Comparison of ENCODE assay signal across 14 cellular contexts in the genomic region with DNA sequence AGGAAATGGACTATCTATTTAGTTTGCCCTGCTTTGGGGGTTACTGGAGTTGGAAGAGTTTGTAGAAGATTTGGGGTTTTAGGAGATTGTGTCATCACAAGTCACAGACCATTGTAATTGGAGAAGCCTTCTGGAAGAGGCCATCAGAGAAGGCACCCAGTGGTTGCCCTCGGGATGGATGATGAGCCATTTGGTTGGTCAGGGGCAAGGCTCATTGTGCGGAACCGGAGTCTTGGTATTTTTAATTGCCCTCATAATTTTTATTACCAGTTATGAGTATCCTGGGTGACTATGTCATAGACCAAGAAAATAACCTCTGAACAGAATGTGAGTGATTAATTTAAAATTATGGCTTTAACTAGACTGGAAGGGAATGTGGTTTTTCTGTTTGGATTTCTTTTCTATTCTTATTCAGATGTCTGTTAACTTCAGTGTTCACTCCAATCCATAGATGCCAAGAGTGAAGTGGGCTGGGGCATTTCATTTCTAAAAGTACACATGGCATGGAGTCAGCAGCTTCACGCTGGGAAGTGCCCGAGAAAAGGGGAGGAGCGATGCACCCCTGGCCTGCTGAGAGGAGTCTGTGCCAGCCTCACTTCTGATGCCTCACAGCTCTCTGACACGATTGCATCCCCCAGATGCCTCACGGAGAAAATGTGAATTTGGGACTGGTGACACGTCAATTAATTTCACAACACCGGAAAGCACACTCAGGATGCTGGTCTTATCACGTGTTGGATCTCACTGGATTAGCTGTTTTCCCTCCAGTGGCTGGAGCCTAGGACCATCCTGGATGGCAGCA.
DNase-seq lines count a peak whose midpoint lies in the region; ATAC-seq and TF ChIP-seq lines count a peak whose summit lies in the region.
"Had no signal": no experiment of that assay in that cellular context is flagged by ENCODE, and none has a peak within 500 bp of the region (broad histone marks: within the 10 kb centered on the region; RNA-seq: fewer than 3 reads in every experiment).

No MANE protein-coding gene starts in this region.

- no peaks in the 10 kb centered on the region for H3K9me3 ChIP-seq in A673 (ENCODE audit: low read depth, low read length, poor library complexity, severe bottlenecking)

- H3K27me3 ChIP-seq in A673 (replicated peaks; ENCODE audit: insufficient read depth, low read depth, low read length, poor library complexity) = no peaks in the 10 kb centered on the region

- H3K4me3 ChIP-seq in A673 (ENCODE audit: low read depth, low read length, poor library complexity, severe bottlenecking) = no peak overlapping the region

- no peak overlapping the region for H3K27ac ChIP-seq in A673 (ENCODE audit: low read depth, low read length, poor library complexity, severe bottlenecking)

- POLR2A ChIA-PET in A673 (lab: Charles Lee; ENCODE audit: low non-redundant PET) = no interaction called here

- H3K36me3 ChIP-seq in A673 (ENCODE audit: insufficient read depth, low read length, poor library complexity, severe bottlenecking) = no peaks in the 10 kb centered on the region

- ATAC-seq in GM18861 (IDR thresholded peaks at IDR 0.05; ENCODE audit: unreplicated experiment) = no peak
- ATAC-seq: activated T-cell treated with anti-CD3 and anti-CD28 coated beads, Interleukin-2, amount 50 U/mL, for 72 hours; esophagus mucosa had no signal

- CTCF ChIA-PET in A673 (lab: Charles Lee) = no interaction called here

- BruUV-seq in A673 (replicated peaks; lab: Mats Ljungman, UMichigan) = no TSS peak

- intact Hi-C loops in A673 (cut with micrococcal nuclease; ENCODE audit: unreplicated experiment) = no loop called here

- DNase-seq in A673 (ENCODE audit: low spot score) = peak; percentile 21
- peak; percentile 98 for DNase-seq in HS-5 (ENCODE audit: low read depth)
- DNase-seq in amniotic epithelial cell (ENCODE audit: low read depth) = peak; percentile 54
- DNase-seq in kidney glomerular epithelial cell (lab: John Stamatoyannopoulos, UW) = peak; percentile 86
- no peak for DNase-seq in stimulated activated CD4-positive, alpha-beta T cell treated with anti-CD3 and anti-CD28 coated beads, Interleukin-2, amount 100 ng/mL, for 24 hours
- DNase-seq in GM10266 (ENCODE audit: extremely low spot score) = no peak
- DNase-seq in COLO668 (lab: John Stamatoyannopoulos, UW; ENCODE audit: unreplicated experiment) = no peak
- DNase-seq: activated T-cell treated with anti-CD3 and anti-CD28 coated beads, Interleukin-2, amount 50 U/mL, for 72 hours; caudate nucleus; Kasumi-1; NCI-H2171; stimulated activated CD4-positive, alpha-beta T cell treated with anti-CD3 and anti-CD28 coated beads, Interleukin-4, amount 100 ng/mL, for 1 hour had no signal

- no peaks in the 10 kb centered on the region for H3K4me1 ChIP-seq in A673 (ENCODE audit: insufficient read depth, low read length, poor library complexity, severe bottlenecking)

- TF ChIP-seq CTCF in A673 (conservative IDR thresholded peaks at IDR 0.05; ENCODE audit: low read depth, low read length) (no peak), GM10266 (IDR thresholded peaks at IDR 0.05; ENCODE audit: control insufficient read depth, insufficient read depth, low read depth, missing control alignments) (no peak)

Comparison
In these comparisons a context has a peak if more than half of its experiments do, and no peak if none do; other contexts are left out.
1. DNase-seq: peak in A673 (single experiment), HS-5 (single experiment), amniotic epithelial cell (single experiment) and kidney glomerular epithelial cell (single experiment); none in stimulated activated CD4-positive, alpha-beta T cell treated with anti-CD3 and anti-CD28 coated beads, Interleukin-2, amount 100 ng/mL, for 24 hours (0 of 2), GM10266 (single experiment) and COLO668 (single experiment).